ENCODE assay signal across 9 cellular contexts in the genomic region with DNA sequence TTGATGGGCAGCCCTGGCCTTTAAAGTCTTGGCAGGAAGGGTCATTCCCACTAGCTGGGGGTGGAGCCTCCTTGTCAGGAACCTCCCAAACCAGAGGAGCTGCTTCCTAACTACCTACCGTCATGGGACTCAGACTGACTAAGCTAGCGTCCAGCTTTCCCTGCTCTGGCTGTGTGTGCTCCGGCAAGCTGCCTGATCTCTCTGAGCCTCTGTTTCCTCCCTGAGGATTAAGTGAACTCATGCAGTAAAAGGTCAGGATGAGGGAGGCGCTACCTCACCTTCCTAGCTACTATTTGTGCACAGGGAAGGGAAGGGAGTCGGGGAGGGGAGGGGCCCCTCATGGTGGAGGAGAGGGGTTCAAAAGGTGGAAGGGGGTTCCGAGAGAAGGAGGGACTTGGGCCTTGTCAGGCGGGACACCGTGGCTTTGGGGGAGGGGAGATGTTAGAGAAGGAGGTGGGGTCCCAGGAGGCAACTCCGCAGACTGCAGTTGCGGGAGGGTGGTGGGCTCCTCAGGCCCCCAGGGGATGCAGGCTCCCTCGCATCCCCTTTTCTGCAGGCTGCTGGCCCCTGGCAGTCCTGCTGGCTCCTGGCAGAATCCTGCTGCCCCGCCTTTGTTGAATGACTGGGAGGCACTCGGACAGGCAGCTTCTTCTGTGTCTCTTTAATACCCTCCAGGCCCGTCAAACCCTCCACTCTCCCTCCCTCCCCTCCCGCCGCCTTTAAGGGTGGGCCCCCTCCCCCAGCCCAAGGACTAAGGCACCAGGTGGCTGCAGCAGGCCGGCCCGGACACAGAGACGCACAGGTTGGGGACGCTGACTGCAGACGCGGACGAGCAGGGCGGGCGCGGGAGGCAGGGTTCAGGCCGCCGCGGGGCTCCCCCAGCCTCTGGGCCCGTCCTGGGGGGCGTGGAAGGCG. TPM values are rescaled to one million over a fixed set of nuclear protein-coding genes. Genes with fewer than 3 reads are reported as not detected.
DNase-seq lines count a peak whose midpoint lies in the region; FAIRE-seq and TF ChIP-seq lines count a peak whose summit lies in the region.
"Had no signal": no experiment of that assay in that cellular context is flagged by ENCODE, and none has a peak within 500 bp of the region (broad histone marks: within the 10 kb centered on the region; RNA-seq: fewer than 3 reads in every experiment).

No MANE protein-coding gene starts in this region.

- peak overlapping the region; percentile 28 for H3K4me3 Mint-ChIP-seq in T-helper 2 cell treated with Interferon-gamma antibody and Interleukin-4, amounts not matched to agents 5 μg/mL and 100 μg/mL, for 36 hours
- peak overlapping the region; percentile 76 for H3K4me3 Mint-ChIP-seq in astrocyte (ENCODE audit: unreplicated experiment)

- peaks cover 42% of the 10 kb centered on the region for H3K27me3 Mint-ChIP-seq in T-helper 2 cell treated with Interferon-gamma antibody and Interleukin-4, amounts not matched to agents 5 μg/mL and 100 μg/mL, for 36 hours (ENCODE audit: low read depth)
- peaks cover 43% of the 10 kb centered on the region for H3K27me3 Mint-ChIP-seq in astrocyte (ENCODE audit: low read depth, unreplicated experiment)

- no peak for DNase-seq in T-helper 2 cell treated with Interferon-gamma antibody and Interleukin-4, amounts not matched to agents 5 μg/mL and 100 μg/mL, for 36 hours (ENCODE audit: low spot score)
- DNase-seq in T-helper 2 cell: no peak
- DNase-seq in LNCaP clone FGC (ENCODE audit: low read depth): peak; percentile 73
- no peak for DNase-seq in astrocyte (ENCODE audit: low read depth)
- peak; percentile 26 for DNase-seq in iris pigment epithelial cell (ENCODE audit: low read depth)
- DNase-seq in substantia nigra (lab: John Stamatoyannopoulos, UW): no peak
- no peak for DNase-seq in kidney glomerular epithelial cell (lab: John Stamatoyannopoulos, UW)
- no peak for DNase-seq in stimulated activated CD4-positive, alpha-beta T cell treated with anti-CD3 and anti-CD28 coated beads, Interleukin-1b, Interleukin-23, amount 100 ng/mL, for 48 hours

- FAIRE-seq in astrocyte (lab: Jason Lieb, UNC): no peak

- no peak for TF ChIP-seq CTCF in LNCaP clone FGC (IDR thresholded peaks at IDR 0.05; ENCODE audit: control insufficient read depth, extremely low read depth, insufficient read depth)
- TF ChIP-seq CTCF in astrocyte (IDR thresholded peaks at IDR 0.05; ENCODE audit: insufficient read depth, low read depth, low read length): no peak

- H3K36me3 Mint-ChIP-seq in T-helper 2 cell treated with Interferon-gamma antibody and Interleukin-4, amounts not matched to agents 5 μg/mL and 100 μg/mL, for 36 hours (ENCODE audit: low read depth): no peaks in the 10 kb centered on the region
- H3K36me3 Mint-ChIP-seq in astrocyte (ENCODE audit: low read depth, unreplicated experiment): peaks cover 2% of the 10 kb centered on the region

- H3K27me3 ChIP-seq in astrocyte (ENCODE audit: insufficient read depth, low read length): peaks cover 49% of the 10 kb centered on the region

- H2AFZ ChIP-seq in astrocyte (ENCODE audit: low read depth, low read length): peak overlapping the region; percentile 87

- peaks cover 7% of the 10 kb centered on the region for H3K4me1 ChIP-seq in astrocyte (ENCODE audit: insufficient read depth, low read length)

- no peak overlapping the region for H3K27ac Mint-ChIP-seq in T-helper 2 cell treated with Interferon-gamma antibody and Interleukin-4, amounts not matched to agents 5 μg/mL and 100 μg/mL, for 36 hours
- H3K27ac Mint-ChIP-seq in astrocyte (ENCODE audit: unreplicated experiment): no peak overlapping the region

- H3K4me3 ChIP-seq in LNCaP clone FGC (ENCODE audit: low read depth, low read length) (peak overlapping the region; percentile 52), astrocyte (ENCODE audit: insufficient read depth, low read depth, low read length) (peak overlapping the region; percentile 54)

- H3K79me2 ChIP-seq in astrocyte (ENCODE audit: insufficient read depth, low read length): no peaks in the 10 kb centered on the region

- no peak overlapping the region for H3K27ac ChIP-seq in astrocyte (ENCODE audit: low read depth, low read length)
- peak overlapping the region; percentile 7 for H3K27ac ChIP-seq in substantia nigra (ENCODE audit: low read depth, low read length, poor library complexity, severe bottlenecking)

- H4K20me1 ChIP-seq in astrocyte (ENCODE audit: insufficient read depth, low read length): no peaks in the 10 kb centered on the region

- H3K4me1 Mint-ChIP-seq in T-helper 2 cell treated with Interferon-gamma antibody and Interleukin-4, amounts not matched to agents 5 μg/mL and 100 μg/mL, for 36 hours (ENCODE audit: low read depth): peaks cover 5% of the 10 kb centered on the region
- H3K4me1 Mint-ChIP-seq in astrocyte (ENCODE audit: low read depth, unreplicated experiment): no peaks in the 10 kb centered on the region

- peak overlapping the region; percentile 42 for H3K9ac ChIP-seq in astrocyte (ENCODE audit: low read length)

- H3K4me2 ChIP-seq in astrocyte (ENCODE audit: low read length): peak overlapping the region; percentile 90

- no peaks in the 10 kb centered on the region for H3K9me3 ChIP-seq in astrocyte (ENCODE audit: insufficient read depth, low read depth, low read length)

- H3K36me3 ChIP-seq in astrocyte (ENCODE audit: insufficient read depth, low read length): no peaks in the 10 kb centered on the region

- H3K9me3 Mint-ChIP-seq in T-helper 2 cell treated with Interferon-gamma antibody and Interleukin-4, amounts not matched to agents 5 μg/mL and 100 μg/mL, for 36 hours: no peaks in the 10 kb centered on the region
- H3K9me3 Mint-ChIP-seq in astrocyte (ENCODE audit: unreplicated experiment): peaks cover 2% of the 10 kb centered on the region

RNA-seq across cellular contexts. Expression of a gene that starts 9.6 kb away (rescaled TPM):
- 1.2 and 3.1 TPM in 2 replicates for total RNA-seq in astrocyte

RNA-seq across cellular contexts. Expression of a gene that starts 9.7 kb away (rescaled TPM):
- 0.34 and 0.41 TPM in 2 replicates for total RNA-seq in astrocyte
- total RNA-seq: dermis microvascular lymphatic vessel endothelial cell had no signal

RNA-seq across cellular contexts. Expression of a gene that starts 15.3 kb away (rescaled TPM):
- 26.0 and 37.1 TPM in 2 replicates for total RNA-seq in astrocyte

RNA-seq across cellular contexts. Expression of a gene that starts 41.5 kb away (rescaled TPM):
- 2.1 and 3.1 TPM in 2 replicates for total RNA-seq in astrocyte

Comparison
In these comparisons a context has a peak if more than half of its experiments do, and no peak if none do; other contexts are left out.
1. DNase-seq: peak in LNCaP clone FGC (single experiment) and iris pigment epithelial cell (single experiment); none in T-helper 2 cell treated with Interferon-gamma antibody and Interleukin-4, amounts not matched to agents 5 μg/mL and 100 μg/mL, for 36 hours (single experiment), T-helper 2 cell (0 of 5), astrocyte (single experiment), substantia nigra (0 of 49), kidney glomerular epithelial cell (single experiment) and stimulated activated CD4-positive, alpha-beta T cell treated with anti-CD3 and anti-CD28 coated beads, Interleukin-1b, Interleukin-23, amount 100 ng/mL, for 48 hours (single experiment).